Comparison of ENCODE assay signal across 23 cellular contexts in genomic region chr3:146972726-146973125, GRCh38.
DNase-seq lines count a peak whose midpoint lies in the region; ATAC-seq lines count a peak whose summit lies in the region.
"Had no signal": no experiment of that assay in that cellular context is flagged by ENCODE, and none has a peak within 500 bp of the region (broad histone marks: within the 10 kb centered on the region; RNA-seq: fewer than 3 reads in every experiment).

No MANE protein-coding gene starts in this region.

- peak; percentile 64 for DNase-seq in AG08395 (ENCODE audit: low spot score)
- DNase-seq in H4 (ENCODE audit: low spot score), result peak; percentile 73
- DNase-seq in amniotic stem cell (lab: John Stamatoyannopoulos, UW), result peak; percentile 2
- DNase-seq in glomerular visceral epithelial cell (ENCODE audit: extremely low spot score), result peak; percentile 15
- DNase-seq in activated CD4-positive, alpha-beta T cell treated with anti-CD3 and anti-CD28 coated beads for 4 hours, result no peak
- no peak for DNase-seq in GM19240 (ENCODE audit: insufficient read length, low spot score)
- DNase-seq in activated T-cell treated with anti-CD3 and anti-CD28 coated beads, Interleukin-2, amount 50 U/mL, for 48 hours, result no peak
- DNase-seq: activated CD8-positive, alpha-beta T cell treated with anti-CD3 and anti-CD28 coated beads for 36 hours; activated T-cell treated with anti-CD3 and anti-CD28 coated beads, Interleukin-2, amount 50 U/mL, for 72 hours; erythroblast; hypothalamus; KG1; left cardiac atrium; NCI-H1048; NCI-H2081; NCI-H510A treated with DMSO at 0.1 percent for 48 hours; retina; SHP77; stimulated activated CD4-positive, alpha-beta T cell treated with anti-CD3 and anti-CD28 coated beads, Interleukin-15, amount 100 ng/mL, for 24 hours; stimulated activated naive CD4-positive, alpha-beta T cell; T-helper 17 cell; thyroid gland had no signal

- no peak for ATAC-seq in HG03196 (IDR thresholded peaks at IDR 0.05; ENCODE audit: unreplicated experiment)
- ATAC-seq: activated CD8-positive, alpha-beta T cell treated with anti-CD3 and anti-CD28 coated beads for 36 hours; activated T-cell treated with anti-CD3 and anti-CD28 coated beads, Interleukin-2, amount 50 U/mL, for 72 hours; left cardiac atrium; T-helper 17 cell had no signal

Comparison
In these comparisons a context has a peak if more than half of its experiments do, and no peak if none do; other contexts are left out.
1. DNase-seq: peak in AG08395 (single experiment), H4 (single experiment), amniotic stem cell (single experiment) and glomerular visceral epithelial cell (single experiment); none in activated CD4-positive, alpha-beta T cell treated with anti-CD3 and anti-CD28 coated beads for 4 hours (0 of 2), GM19240 (single experiment) and activated T-cell treated with anti-CD3 and anti-CD28 coated beads, Interleukin-2, amount 50 U/mL, for 48 hours (0 of 2).